Comparison of ENCODE assay signal across 8 cellular contexts in the genomic region with DNA sequence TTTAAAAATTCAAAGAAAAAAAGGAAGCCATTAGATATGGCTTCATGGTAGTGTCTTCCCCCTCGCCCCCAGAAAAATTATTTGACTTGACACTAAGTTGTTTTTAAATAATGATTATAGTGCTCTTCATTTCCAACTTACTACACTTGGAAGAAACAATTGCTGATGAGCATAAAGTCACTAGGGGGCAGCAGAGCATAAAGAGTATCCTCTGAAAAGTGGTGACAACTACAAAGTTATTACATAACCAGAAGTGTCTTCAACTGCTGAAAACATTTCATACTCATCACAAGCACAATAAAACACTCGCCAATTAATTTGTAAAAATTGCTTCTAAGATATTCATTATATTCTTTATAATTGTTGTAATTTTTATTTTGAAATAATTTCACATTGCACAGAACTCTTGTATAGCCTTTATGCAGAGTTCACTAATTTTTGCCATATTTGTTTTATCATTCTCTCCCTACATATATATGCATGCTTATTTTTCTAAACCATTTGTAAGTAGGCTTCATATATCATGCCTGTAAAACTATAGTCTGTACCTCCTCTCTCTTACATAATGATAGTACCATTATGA.
DNase-seq lines count a peak whose midpoint lies in the region; ATAC-seq, FAIRE-seq and TF ChIP-seq lines count a peak whose summit lies in the region.

No MANE protein-coding gene starts in this region.

- in situ Hi-C loops in T47D (cut with HindIII; ENCODE audit: low pct_unique_long_range_greater_than_20kb, low sequenced_read_pairs) = no loop called here

- FAIRE-seq in D721Med (lab: Jason Lieb, UNC) (peak; percentile 46), islet of Langerhans (lab: Jason Lieb, UNC) (peak; percentile 99)

- TF ChIP-seq CTCF in D721Med (IDR thresholded peaks at IDR 0.05; ENCODE audit: insufficient read depth, missing control alignments) = peak; percentile 94

- ATAC-seq in GM21723 (IDR thresholded peaks at IDR 0.05; ENCODE audit: unreplicated experiment) (peak; percentile 68), GM21737 (IDR thresholded peaks at IDR 0.05; ENCODE audit: unreplicated experiment) (no peak)

- DNase-seq in D721Med (ENCODE audit: insufficient read length, low spot score) (peak; percentile 28), NCI-H1417 treated with DMSO at 0.1 percent for 48 hours (lab: John Stamatoyannopoulos, UW) (peak; percentile 67), T follicular helper cell (ENCODE audit: low read depth) (peak; percentile 43), T47D (ENCODE audit: low read depth in 1 of 2, low spot score in 1 of 2) (peak; percentile 26 to 78)
- DNase-seq in stimulated activated CD4-positive, alpha-beta T cell treated with anti-CD3 and anti-CD28 coated beads, Interleukin-1b, Interleukin-23, amount 100 ng/mL, for 48 hours = peak; percentile 22
